In the genomic region with DNA sequence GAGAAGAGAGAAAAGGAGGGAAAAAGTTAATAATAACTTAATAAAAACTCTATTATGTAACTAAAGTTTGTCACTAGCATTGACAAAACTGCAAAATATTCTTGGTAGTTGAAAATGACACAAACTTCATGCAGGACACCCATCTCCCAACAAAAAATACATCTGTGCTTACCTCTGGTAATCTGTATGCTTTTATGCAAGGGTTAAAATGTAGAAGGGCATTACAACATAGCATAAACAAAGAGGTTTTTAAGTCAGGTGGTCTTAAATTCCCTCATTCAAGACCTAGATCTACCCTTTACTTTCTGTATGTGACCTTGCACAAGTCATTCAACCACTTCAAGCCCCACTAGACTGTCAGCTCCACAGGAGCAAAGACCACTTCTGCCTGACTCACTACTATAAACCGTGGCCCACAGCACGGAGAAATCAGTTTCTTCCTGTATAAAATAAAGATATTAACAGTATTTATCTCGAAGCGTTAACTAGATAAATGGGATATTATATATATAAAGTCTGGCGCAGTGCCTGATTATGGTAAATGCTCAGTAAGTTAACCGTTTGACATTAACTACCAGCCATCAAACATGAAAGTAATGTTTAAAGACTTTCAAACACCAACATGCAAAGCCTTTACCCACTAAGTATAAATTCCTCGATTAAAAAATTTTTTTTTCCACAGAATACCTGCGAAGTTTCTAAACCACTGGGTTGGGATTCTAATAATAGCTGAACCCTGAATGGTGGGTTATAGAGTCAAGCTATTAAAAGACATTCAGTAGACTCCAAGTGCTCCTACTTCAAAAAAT, we compare ENCODE assay signal across 8 cellular contexts.
DNase-seq lines count a peak whose midpoint lies in the region; TF ChIP-seq lines count a peak whose summit lies in the region.

No MANE protein-coding gene starts in this region.

- H3K36me3 Mint-ChIP-seq in nephron (ENCODE audit: low read depth) = peaks cover 35% of the 10 kb centered on the region

- H3K36me3 ChIP-seq in GM06990 (ENCODE audit: control insufficient read depth, insufficient read depth, low read length) (no peaks in the 10 kb centered on the region), duodenal mucosa (ENCODE audit: control insufficient read depth in 1 of 2, insufficient read depth in 2 of 2, low read length in 2 of 2) (no peaks in the 10 kb centered on the region)

- DNase-seq in GM06990 (ENCODE audit: extremely low read depth, insufficient read length) (no peak), NCI-H748 treated with DMSO at 0.1 percent for 48 hours (lab: John Stamatoyannopoulos, UW) (peak; percentile 10), GF-D8 (lab: John Stamatoyannopoulos, UW) (no peak), GM13976 (ENCODE audit: low spot score) (no peak), NCI-H526 treated with DMSO at 0.1 percent for 48 hours (lab: John Stamatoyannopoulos, UW) (no peak), NK-92 (lab: John Stamatoyannopoulos, UW; ENCODE audit: unreplicated experiment) (no peak)

- H3K27ac Mint-ChIP-seq in nephron = peak overlapping the region; percentile 88 to 93 (median 89)

- in situ Hi-C loops in GM13976 (cut with MboI; ENCODE audit: low sequenced_read_pairs, unreplicated experiment) = no loop called here

- no peak for TF ChIP-seq CTCF in GM06990 (IDR thresholded peaks at IDR 0.05; ENCODE audit: insufficient read depth, low read length, poor library complexity, severe bottlenecking)
- TF ChIP-seq CTCF in nephron (IDR thresholded peaks at IDR 0.05; ENCODE audit: unreplicated experiment in 3 of 3) = no peak
- TF ChIP-seq CTCF in GM13976 (IDR thresholded peaks at IDR 0.05; ENCODE audit: borderline replicate concordance, control extremely low read depth, extremely low read depth, insufficient read depth, missing control alignments) = no peak

- H3K27me3 Mint-ChIP-seq in nephron (ENCODE audit: low read depth) = no peaks in the 10 kb centered on the region

- H3K9me3 Mint-ChIP-seq in nephron = peaks cover 25% of the 10 kb centered on the region

- H3K27me3 ChIP-seq in GM06990 (replicated peaks; ENCODE audit: control insufficient read depth, insufficient read depth, low read length) = no peaks in the 10 kb centered on the region
- no peaks in the 10 kb centered on the region for H3K27me3 ChIP-seq in duodenal mucosa (ENCODE audit: control insufficient read depth in 1 of 2, insufficient read depth in 2 of 2, low read length in 2 of 2)

- H3K4me3 ChIP-seq in GM06990 (replicated peaks; ENCODE audit: low read depth, low read length) = peak overlapping the region; percentile 96
- peak overlapping the region; percentile 81 to 86 for H3K4me3 ChIP-seq in duodenal mucosa (ENCODE audit: low read depth in 1 of 2, low read length in 2 of 2)

- peaks cover 15 to 20% of the 10 kb centered on the region in 2 donors for H3K4me1 ChIP-seq in duodenal mucosa (ENCODE audit: control insufficient read depth in 1 of 2, insufficient read depth in 2 of 2, low read length in 2 of 2)

- H3K27ac ChIP-seq in duodenal mucosa (ENCODE audit: low read depth, low read length) = no peak overlapping the region

- peak overlapping the region; percentile 88 to 91 (median 90) for H3K4me3 Mint-ChIP-seq in nephron

- peak overlapping the region; percentile 63 to 65 for H3K9ac ChIP-seq in duodenal mucosa (ENCODE audit: low read depth in 1 of 2, low read length in 2 of 2)

- peaks cover 23% of the 10 kb centered on the region for H3K4me1 Mint-ChIP-seq in nephron

- H3K9me3 ChIP-seq in duodenal mucosa (ENCODE audit: control insufficient read depth in 1 of 2, low read length in 2 of 2) = peaks cover 10 to 15% of the 10 kb centered on the region in 2 donors
